ENCODE assay signal across 2 cellular contexts in the genomic region with DNA sequence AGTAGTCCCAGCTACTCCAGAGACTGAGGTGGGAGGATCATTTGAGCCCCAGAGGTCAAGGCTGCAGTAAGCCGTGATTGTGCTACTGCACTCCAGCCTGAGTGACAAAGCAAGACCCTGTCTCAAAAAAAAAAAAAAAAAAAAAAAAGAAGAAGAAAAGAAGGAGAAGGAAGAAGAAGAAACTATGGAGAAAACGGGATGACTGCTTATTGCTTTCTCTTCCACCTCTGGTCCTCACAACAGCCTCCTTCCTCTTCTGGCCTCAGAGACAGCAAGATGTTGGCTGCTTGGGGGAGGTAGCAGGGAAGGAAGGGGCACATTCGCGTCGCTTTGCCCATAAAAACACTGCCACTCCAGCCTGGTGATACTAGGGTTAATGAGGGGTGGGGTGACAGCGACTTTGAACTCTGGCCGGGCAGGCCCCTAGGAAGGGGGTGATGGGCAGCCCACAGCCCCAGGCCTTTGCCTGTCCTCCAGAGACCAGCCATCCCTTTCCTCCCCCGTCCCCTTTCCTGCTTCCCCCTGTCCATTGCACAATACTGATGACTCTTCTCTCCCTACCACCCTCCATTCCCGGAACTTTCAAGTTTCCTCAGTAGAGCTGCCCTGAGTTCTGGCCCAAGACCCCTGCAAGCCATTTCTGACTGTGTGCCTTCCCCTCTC.
TF ChIP-seq lines count a peak whose summit lies in the region.

No MANE protein-coding gene starts in this region.

TF ChIP-seq in A549, 52 proteins besides CTCF, POLR2A, EP300 and RAD21:
- no peak for TF ChIP-seq HMGXB4 (CRISPR knock-in tag; IDR thresholded peaks at IDR 0.05; ENCODE audit: borderline replicate concordance)
- TF ChIP-seq CEBPB (IDR thresholded peaks at IDR 0.05) = peak; percentile 37 to 80; a peak in 3 of 4 replicates
- no peak for TF ChIP-seq ZSCAN20 (CRISPR knock-in tag; IDR thresholded peaks at IDR 0.05)

TF ChIP-seq in HepG2, 621 proteins besides CTCF, POLR2A, EP300 and RAD21 (continues in another document):
- TF ChIP-seq ELF1 (CRISPR knock-in tag; IDR thresholded peaks at IDR 0.05) = peak; percentile 31; the same call in 1 of the 2 replicates
- TF ChIP-seq MTA1 (CRISPR knock-in tag; IDR thresholded peaks at IDR 0.05; ENCODE audit: borderline replicate concordance) = peak; percentile 14; the same call in 1 of the 2 replicates
- TF ChIP-seq RXRB (CRISPR knock-in tag; IDR thresholded peaks at IDR 0.05; ENCODE audit: borderline replicate concordance) = peak; percentile 48; the same call in 1 of the 2 replicates
- no peak for TF ChIP-seq AKAP8 (CRISPR knock-in tag; IDR thresholded peaks at IDR 0.05)
- TF ChIP-seq ATF4 (CRISPR knock-in tag; IDR thresholded peaks at IDR 0.05) = no peak; a peak in 1 of 4 replicates
- TF ChIP-seq ASH2L (IDR thresholded peaks at IDR 0.05; ENCODE audit: insufficient read length, low read depth, low read length) = peak; percentile 27
- peak; percentile 62; the same call in 1 of the 3 replicates for TF ChIP-seq MXI1 (IDR thresholded peaks at IDR 0.05; ENCODE audit: borderline replicate concordance, low read depth, low read length)
- peak; percentile 57; the same call in 1 of the 2 replicates for TF ChIP-seq ATF7-NPFF (CRISPR knock-in tag; IDR thresholded peaks at IDR 0.05; ENCODE audit: low read depth)
- no peak for TF ChIP-seq ZNF33B (CRISPR knock-in tag; IDR thresholded peaks at IDR 0.05)
- 0 out of 2 replicates have a peak, but pooled peaks have one; percentile 45 for TF ChIP-seq ZNF644 (CRISPR knock-in tag; IDR thresholded peaks at IDR 0.05; ENCODE audit: low read depth)
- TF ChIP-seq ZNF350 (CRISPR knock-in tag; IDR thresholded peaks at IDR 0.05; ENCODE audit: borderline replicate concordance, low read depth) = peak; percentile 47
- TF ChIP-seq HNF4A (CRISPR knock-in tag; IDR thresholded peaks at IDR 0.05) = peak; percentile 87
- TF ChIP-seq, protein P1, sequence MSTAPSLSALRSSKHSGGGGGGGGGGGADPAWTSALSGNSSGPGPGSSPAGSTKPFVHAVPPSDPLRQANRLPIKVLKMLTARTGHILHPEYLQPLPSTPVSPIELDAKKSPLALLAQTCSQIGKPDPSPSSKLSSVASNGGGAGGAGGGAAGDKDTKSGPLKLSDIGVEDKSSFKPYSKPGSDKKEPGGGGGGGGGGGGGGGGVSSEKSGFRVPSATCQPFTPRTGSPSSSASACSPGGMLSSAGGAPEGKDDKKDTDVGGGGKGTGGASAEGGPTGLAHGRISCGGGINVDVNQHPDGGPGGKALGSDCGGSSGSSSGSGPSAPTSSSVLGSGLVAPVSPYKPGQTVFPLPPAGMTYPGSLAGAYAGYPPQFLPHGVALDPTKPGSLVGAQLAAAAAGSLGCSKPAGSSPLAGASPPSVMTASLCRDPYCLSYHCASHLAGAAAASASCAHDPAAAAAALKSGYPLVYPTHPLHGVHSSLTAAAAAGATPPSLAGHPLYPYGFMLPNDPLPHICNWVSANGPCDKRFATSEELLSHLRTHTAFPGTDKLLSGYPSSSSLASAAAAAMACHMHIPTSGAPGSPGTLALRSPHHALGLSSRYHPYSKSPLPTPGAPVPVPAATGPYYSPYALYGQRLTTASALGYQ (CRISPR knock-in tag; IDR thresholded peaks at IDR 0.05) = no peak
- peak; percentile 94 for TF ChIP-seq HNF4G (IDR thresholded peaks at IDR 0.05; ENCODE audit: borderline replicate concordance, low read depth, low read length)
- TF ChIP-seq HNF4G (CRISPR knock-in tag; IDR thresholded peaks at IDR 0.05; ENCODE audit: borderline replicate concordance, low read depth) = peak; percentile 48; the same call in 1 of the 2 replicates
- peak; percentile 57; the same call in 1 of the 2 replicates for TF ChIP-seq ZNF615 (CRISPR knock-in tag; IDR thresholded peaks at IDR 0.05; ENCODE audit: borderline replicate concordance)
- peak; percentile 23; the same call in 1 of the 2 replicates for TF ChIP-seq MAX (IDR thresholded peaks at IDR 0.05)
- TF ChIP-seq ARID5B (CRISPR knock-in tag; IDR thresholded peaks at IDR 0.05) = peak; percentile 39; the same call in 1 of the 2 replicates
- no peak for TF ChIP-seq ZNF619 (CRISPR knock-in tag; IDR thresholded peaks at IDR 0.05)
- no peak for TF ChIP-seq SP1 (IDR thresholded peaks at IDR 0.05)
- peak; percentile 61 for TF ChIP-seq SP1 (CRISPR knock-in tag; IDR thresholded peaks at IDR 0.05)
- no peak for TF ChIP-seq ZNF33A (CRISPR knock-in tag; IDR thresholded peaks at IDR 0.05; ENCODE audit: borderline replicate concordance)
- TF ChIP-seq, protein P2, sequence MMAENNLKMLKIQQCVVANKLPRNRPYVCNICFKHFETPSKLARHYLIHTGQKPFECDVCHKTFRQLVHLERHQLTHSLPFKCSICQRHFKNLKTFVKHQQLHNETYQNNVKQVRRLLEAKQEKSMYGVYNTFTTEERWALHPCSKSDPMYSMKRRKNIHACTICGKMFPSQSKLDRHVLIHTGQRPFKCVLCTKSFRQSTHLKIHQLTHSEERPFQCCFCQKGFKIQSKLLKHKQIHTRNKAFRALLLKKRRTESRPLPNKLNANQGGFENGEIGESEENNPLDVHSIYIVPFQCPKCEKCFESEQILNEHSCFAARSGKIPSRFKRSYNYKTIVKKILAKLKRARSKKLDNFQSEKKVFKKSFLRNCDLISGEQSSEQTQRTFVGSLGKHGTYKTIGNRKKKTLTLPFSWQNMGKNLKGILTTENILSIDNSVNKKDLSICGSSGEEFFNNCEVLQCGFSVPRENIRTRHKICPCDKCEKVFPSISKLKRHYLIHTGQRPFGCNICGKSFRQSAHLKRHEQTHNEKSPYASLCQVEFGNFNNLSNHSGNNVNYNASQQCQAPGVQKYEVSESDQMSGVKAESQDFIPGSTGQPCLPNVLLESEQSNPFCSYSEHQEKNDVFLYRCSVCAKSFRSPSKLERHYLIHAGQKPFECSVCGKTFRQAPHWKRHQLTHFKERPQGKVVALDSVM (CRISPR knock-in tag; IDR thresholded peaks at IDR 0.05) = peak; percentile 49; the same call in 1 of the 2 replicates
- peak; percentile 78 for TF ChIP-seq ZSCAN25 (CRISPR knock-in tag; IDR thresholded peaks at IDR 0.05)
- 0 out of 2 replicates have a peak, but pooled peaks have one; percentile 2 for TF ChIP-seq SMC3 (IDR thresholded peaks at IDR 0.05; ENCODE audit: low read length)
- TF ChIP-seq ZNF670 (CRISPR knock-in tag; IDR thresholded peaks at IDR 0.05; ENCODE audit: borderline replicate concordance) = no peak
- no peak for TF ChIP-seq EHMT2 (IDR thresholded peaks at IDR 0.05; ENCODE audit: borderline replicate concordance, low read depth, low read length)
- TF ChIP-seq NR2F6 (IDR thresholded peaks at IDR 0.05) = peak; percentile 46; the same call in 1 of the 2 replicates
- TF ChIP-seq NR2F6 (CRISPR knock-in tag; IDR thresholded peaks at IDR 0.05) = peak; percentile 46; the same call in 1 of the 2 replicates
- TF ChIP-seq ZNF180 (CRISPR knock-in tag; IDR thresholded peaks at IDR 0.05; ENCODE audit: borderline replicate concordance, low read depth) = no peak
- peak; percentile 55; the same call in 1 of the 2 replicates for TF ChIP-seq ELF3 (CRISPR knock-in tag; IDR thresholded peaks at IDR 0.05)
- no peak for TF ChIP-seq SMARCE1 (IDR thresholded peaks at IDR 0.05; ENCODE audit: borderline replicate concordance)
- peak; percentile 82 for TF ChIP-seq SAP130 (CRISPR knock-in tag; IDR thresholded peaks at IDR 0.05; ENCODE audit: low read depth)
- no peak for TF ChIP-seq IKZF1 (IDR thresholded peaks at IDR 0.05)
- TF ChIP-seq, protein P3, sequence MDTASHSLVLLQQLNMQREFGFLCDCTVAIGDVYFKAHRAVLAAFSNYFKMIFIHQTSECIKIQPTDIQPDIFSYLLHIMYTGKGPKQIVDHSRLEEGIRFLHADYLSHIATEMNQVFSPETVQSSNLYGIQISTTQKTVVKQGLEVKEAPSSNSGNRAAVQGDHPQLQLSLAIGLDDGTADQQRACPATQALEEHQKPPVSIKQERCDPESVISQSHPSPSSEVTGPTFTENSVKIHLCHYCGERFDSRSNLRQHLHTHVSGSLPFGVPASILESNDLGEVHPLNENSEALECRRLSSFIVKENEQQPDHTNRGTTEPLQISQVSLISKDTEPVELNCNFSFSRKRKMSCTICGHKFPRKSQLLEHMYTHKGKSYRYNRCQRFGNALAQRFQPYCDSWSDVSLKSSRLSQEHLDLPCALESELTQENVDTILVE (CRISPR knock-in tag; IDR thresholded peaks at IDR 0.05) = no peak
- TF ChIP-seq ZNF430 (CRISPR knock-in tag; IDR thresholded peaks at IDR 0.05) = no peak
- TF ChIP-seq ZNF574 (CRISPR knock-in tag; IDR thresholded peaks at IDR 0.05) = peak; percentile 94
- TF ChIP-seq ZNF160 (CRISPR knock-in tag; IDR thresholded peaks at IDR 0.05) = peak; percentile 66; the same call in 1 of the 2 replicates
